ENCODE assay signal across 26 cellular contexts in genomic region chr4:26729547-26729946, GRCh38.
"Had no signal": no experiment of that assay in that cellular context is flagged by ENCODE, and none has a peak within 500 bp of the region (broad histone marks: within the 10 kb centered on the region; RNA-seq: fewer than 3 reads in every experiment).

No MANE protein-coding gene starts in this region.

- H3K27ac ChIP-seq: dorsolateral prefrontal cortex, esophagus muscularis mucosa, foreskin keratinocyte, gastroesophageal sphincter, heart right ventricle, lower lobe of right lung, ovary, psoas muscle, skin epidermis, spleen, testis, tibial artery, upper lobe of left lung had no signal

- H3K9me3 Mint-ChIP-seq: endodermal cell; natural killer cell; stimulated activated memory B cell treated with anti-CD40 and anti-IgM and Interleukin-4, amounts not matched to agents 10 μg/mL and 1 μg/mL and 100 μg/mL, for 72 hours had no signal

- H3K27me3 Mint-ChIP-seq: stimulated activated memory B cell treated with anti-CD40 and anti-IgM and Interleukin-4, amounts not matched to agents 10 μg/mL and 1 μg/mL and 100 μg/mL, for 72 hours had no signal

- H3K36me3 Mint-ChIP-seq: natural killer cell had no signal

- DNase-seq: dorsolateral prefrontal cortex; effector CD4-positive, alpha-beta T cell; endodermal cell; foreskin keratinocyte; heart right ventricle; hippocampal formation; left cardiac atrium; left ventricle myocardium superior; lower lobe of right lung; natural killer cell; occipital lobe; ovary; posterior cingulate gyrus; psoas muscle; right cardiac atrium; spleen; stimulated activated CD4-positive, alpha-beta T cell treated with anti-CD3 and anti-CD28 coated beads, Interleukin-4, amount 100 ng/mL, for 4 hours; stimulated activated naive CD8-positive, alpha-beta T cell treated with anti-CD3 and anti-CD28 coated beads, Interleukin-15, Interleukin-2, amounts not matched to agents 100 U/mL and 50 U/mL, for 24 hours; substantia nigra; testis; tibial artery; upper lobe of left lung had no signal

- H3K4me3 Mint-ChIP-seq: endodermal cell; natural killer cell; stimulated activated memory B cell treated with anti-CD40 and anti-IgM and Interleukin-4, amounts not matched to agents 10 μg/mL and 1 μg/mL and 100 μg/mL, for 72 hours had no signal

- H3K27ac Mint-ChIP-seq: endodermal cell; natural killer cell; stimulated activated memory B cell treated with anti-CD40 and anti-IgM and Interleukin-4, amounts not matched to agents 10 μg/mL and 1 μg/mL and 100 μg/mL, for 72 hours had no signal
